In the genomic region with DNA sequence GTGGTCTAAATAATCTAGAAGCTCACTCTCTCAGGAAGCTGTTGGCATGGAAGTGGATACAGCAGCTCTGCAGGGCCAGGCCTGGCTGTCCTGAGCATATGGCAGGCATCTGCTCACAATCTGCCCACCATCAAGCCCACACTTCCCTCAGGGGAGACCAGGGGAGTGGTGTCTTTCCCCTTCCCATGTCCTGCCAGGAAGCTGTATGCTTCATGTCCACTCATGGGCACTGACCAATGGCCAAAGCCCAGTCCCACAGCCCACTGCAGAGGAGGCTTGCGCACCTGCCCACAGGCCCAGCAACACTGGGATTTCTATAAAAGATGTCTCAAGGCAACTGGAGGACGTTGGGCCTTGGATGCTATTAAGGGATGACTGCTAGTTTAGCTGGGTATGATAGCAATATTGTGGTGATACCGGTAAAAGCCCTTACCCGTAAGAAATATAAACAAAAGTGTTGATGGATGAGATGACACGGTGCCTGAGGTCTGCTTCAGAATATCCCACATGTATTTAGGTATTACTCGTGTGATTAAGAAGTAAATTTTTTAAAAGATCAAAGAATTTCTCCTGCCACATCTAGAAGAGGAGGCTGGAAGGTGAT, we compare ENCODE assay signal across 14 cellular contexts.
"Had no signal": no experiment of that assay in that cellular context is flagged by ENCODE, and none has a peak within 500 bp of the region (broad histone marks: within the 10 kb centered on the region; RNA-seq: fewer than 3 reads in every experiment).

No MANE protein-coding gene starts in this region.

- FAIRE-seq: pancreas had no signal

- DNase-seq: activated CD4-positive, alpha-beta T cell treated with anti-CD3 and anti-CD28 coated beads for 1 hour; activated CD4-positive, alpha-beta T cell treated with anti-CD3 and anti-CD28 coated beads, Interleukin-2, amount 50 U/mL, for 48 hours; activated CD8-positive, alpha-beta memory T cell treated with anti-CD3 and anti-CD28 coated beads, Interleukin-2, amount 10 ng/mL, durations not matched to agents 7 days and 5 days; activated naive CD4-positive, alpha-beta T cell treated with anti-CD3 and anti-CD28 coated beads for 36 hours; effector memory CD8-positive, alpha-beta T cell; erythroblast; hypothalamus; left cardiac atrium; SJCRH30; stimulated activated CD4-positive, alpha-beta T cell treated with anti-CD3 and anti-CD28 coated beads, Interleukin-1b, Interleukin-23, amount 100 ng/mL, for 48 hours had no signal

- H3K4me3 ChIP-seq: body of pancreas, pancreas, SJCRH30, transverse colon had no signal

- H3K36me3 ChIP-seq: pancreas, SJCRH30, transverse colon had no signal

- ATAC-seq: activated CD8-positive, alpha-beta memory T cell treated with anti-CD3 and anti-CD28 coated beads, Interleukin-2, amount 10 ng/mL, durations not matched to agents 7 days and 5 days; body of pancreas; effector memory CD8-positive, alpha-beta T cell; left cardiac atrium; pancreas; stimulated activated memory B cell treated with anti-CD40 and anti-IgM and Interleukin-4, amounts not matched to agents 10 μg/mL and 1 μg/mL and 100 μg/mL, for 72 hours had no signal

- H3K9me3 ChIP-seq: pancreas had no signal

- H3K27ac ChIP-seq: body of pancreas, pancreas, SJCRH30, transverse colon had no signal
